Comparison of ENCODE assay signal across 9 cellular contexts in genomic region chr1:20964540-20965484, GRCh38.
A peak's percentile ranks its signal among the peaks of the same experiment; 100 is the strongest.
DNase-seq lines count a peak whose midpoint lies in the region; ATAC-seq, FAIRE-seq and TF ChIP-seq lines count a peak whose summit lies in the region.
"Had no signal": no experiment of that assay in that cellular context is flagged by ENCODE, and none has a peak within 500 bp of the region (broad histone marks: within the 10 kb centered on the region; RNA-seq: fewer than 3 reads in every experiment).

No MANE protein-coding gene starts in this region.

- no peak for FAIRE-seq in frontal cortex (lab: Jason Lieb, UNC)

- no peaks in the 10 kb centered on the region for H3K36me3 ChIP-seq in colonic mucosa
- H3K36me3 ChIP-seq in ascending aorta = peaks cover 0 to 8% of the 10 kb centered on the region in 2 donors
- peaks cover 9% of the 10 kb centered on the region for H3K36me3 ChIP-seq in brain microvascular endothelial cell (replicated peaks)

- peak; percentile 62 for DNase-seq in GF-D8 (lab: John Stamatoyannopoulos, UW)
- peak; percentile 34 for DNase-seq in KG1 (lab: John Stamatoyannopoulos, UW)
- peak; percentile 34 for DNase-seq in colonic mucosa
- no peak for DNase-seq in ascending aorta (ENCODE audit: low spot score in 2 of 2)
- no peak for DNase-seq in RKO (ENCODE audit: low spot score)
- no peak for DNase-seq in frontal cortex (ENCODE audit: low spot score in 2 of 2)
- no peak for DNase-seq in brain microvascular endothelial cell

- H3K9me3 ChIP-seq in colonic mucosa (no peaks in the 10 kb centered on the region), ascending aorta (no peaks in the 10 kb centered on the region)

- peaks cover 6% of the 10 kb centered on the region for H3K4me1 ChIP-seq in colonic mucosa
- H3K4me1 ChIP-seq in ascending aorta = no peaks in the 10 kb centered on the region

- H3K27me3 ChIP-seq in colonic mucosa = no peaks in the 10 kb centered on the region
- no peaks in the 10 kb centered on the region for H3K27me3 ChIP-seq in ascending aorta
- no peaks in the 10 kb centered on the region for H3K27me3 ChIP-seq in brain microvascular endothelial cell (replicated peaks)

- TF ChIP-seq CTCF in colonic mucosa (IDR thresholded peaks at IDR 0.05) = no peak
- TF ChIP-seq CTCF in ascending aorta (IDR thresholded peaks at IDR 0.05) = no peak
- TF ChIP-seq CTCF in brain microvascular endothelial cell (IDR thresholded peaks at IDR 0.05; ENCODE audit: low read depth, low read length, missing control alignments) = no peak

- in situ Hi-C loops in brain microvascular endothelial cell (cut with HindIII; ENCODE audit: low pct_ligation_motif_present, low sequenced_read_pairs) = no loop called here

- H3K9ac ChIP-seq in colonic mucosa (ENCODE audit: low read depth in 2 of 2, low read length in 2 of 2) = no peak overlapping the region

- H3K4me3 ChIP-seq in colonic mucosa (no peak overlapping the region), ascending aorta (no peak overlapping the region), brain microvascular endothelial cell (ENCODE audit: low read depth, low read length) (no peak overlapping the region)
- H3K4me3 ChIP-seq: skin epidermis had no signal

- H3K27ac ChIP-seq in colonic mucosa = peak overlapping the region; percentile 75
- no peak overlapping the region for H3K27ac ChIP-seq in ascending aorta
- no peak overlapping the region for H3K27ac ChIP-seq in brain microvascular endothelial cell

- peak; percentile 84 for ATAC-seq in GM21423 (IDR thresholded peaks at IDR 0.05; ENCODE audit: unreplicated experiment)

- intact Hi-C loops in colonic mucosa (cut with DNase I) (no loop called here), ascending aorta (cut with DNase I) (no loop called here)

Comparison
In these comparisons a context has a peak if more than half of its experiments do, and no peak if none do; other contexts are left out.
1. DNase-seq: peak in GF-D8 (single experiment), KG1 (single experiment) and colonic mucosa (single experiment); none in ascending aorta (0 of 2), RKO (single experiment), frontal cortex (0 of 2) and brain microvascular endothelial cell (single experiment).